In the genomic region with DNA sequence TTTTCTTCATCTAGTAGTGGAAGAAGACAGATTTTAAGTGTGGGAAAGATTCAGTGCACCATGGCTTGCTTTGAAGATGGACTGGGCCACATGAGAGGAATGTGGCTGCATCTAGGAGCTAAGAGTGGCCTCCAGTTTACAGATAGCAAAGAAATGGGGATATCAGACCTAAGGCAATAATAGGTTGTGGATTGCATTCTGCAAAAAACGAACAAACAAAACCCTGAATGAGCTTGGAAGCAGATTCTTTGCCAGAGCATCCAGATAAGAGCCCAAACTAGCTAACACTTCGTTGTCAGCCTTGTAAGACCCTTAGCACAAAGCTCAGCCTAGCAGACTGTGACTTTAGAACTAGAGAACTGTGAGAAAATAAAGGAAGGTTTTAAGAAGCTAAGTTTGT, we compare ENCODE assay signal across 30 cellular contexts.
"Had no signal": no experiment of that assay in that cellular context is flagged by ENCODE, and none has a peak within 500 bp of the region (broad histone marks: within the 10 kb centered on the region; RNA-seq: fewer than 3 reads in every experiment).

No MANE protein-coding gene starts in this region.

- DNase-seq: activated CD4-positive, alpha-beta memory T cell treated with anti-CD3 and anti-CD28 coated beads for 36 hours; activated CD4-positive, alpha-beta T cell treated with anti-CD3 and anti-CD28 coated beads for 36 hours; activated CD4-positive, alpha-beta T cell treated with anti-CD3 and anti-CD28 coated beads, Interleukin-2, amount 10 ng/mL, durations not matched to agents 24 days and 14 days; activated CD4-positive, CD25-positive, alpha-beta regulatory T cell; activated CD4-positive, CD25-positive, alpha-beta regulatory T cell treated with anti-CD3 and anti-CD28 coated beads, Interleukin-2, amount 50 U/mL, for 72 hours; activated CD8-positive, alpha-beta memory T cell treated with anti-CD3 and anti-CD28 coated beads, Interleukin-2, amount 10 ng/mL, durations not matched to agents 7 days and 5 days; activated CD8-positive, alpha-beta memory T cell treated with anti-CD3 and anti-CD28 coated beads, Interleukin-2, amount 50 U/mL, for 4 hours; activated CD8-positive, alpha-beta T cell treated with anti-CD3 and anti-CD28 coated beads, Interleukin-2, amount 10 ng/mL, durations not matched to agents 7 days and 5 days; activated effector memory CD4-positive, alpha-beta T cell treated with Interleukin-2 at 50 U/mL for 16 hours; activated gamma-delta T cell treated with Interleukin-2 at 50 U/mL for 16 hours; activated naive CD4-positive, alpha-beta T cell treated with Interleukin-2 at 50 U/mL for 16 hours; activated naive CD8-positive, alpha-beta T cell treated with anti-CD3 and anti-CD28 coated beads, Interleukin-2, amount 10 ng/mL, durations not matched to agents 7 days and 5 days; activated T-cell treated with anti-CD3 and anti-CD28 coated beads, Interleukin-2, amount 50 U/mL, for 24 hours; central memory CD4-positive, alpha-beta T cell; cerebellar nuclear complex; colonic mucosa; effector CD8-positive, alpha-beta T cell; esophagus squamous epithelium; head of caudate nucleus; T-helper 1 cell; T-helper 17 cell; T1000; WERI-Rb-1 had no signal

- H3K27ac ChIP-seq: ascending aorta, breast epithelium, cardiac muscle cell, colonic mucosa, epithelial cell of prostate, esophagus squamous epithelium, WERI-Rb-1 had no signal

- H3K4me3 ChIP-seq: ascending aorta, breast epithelium, cardiac muscle cell, colonic mucosa, esophagus squamous epithelium had no signal

- FAIRE-seq: frontal cortex had no signal

- H3K36me3 ChIP-seq: breast epithelium, cardiac muscle cell, colonic mucosa, WERI-Rb-1 had no signal

- H3K9me3 ChIP-seq: ascending aorta, breast epithelium, colonic mucosa, esophagus squamous epithelium had no signal

- H3K27me3 ChIP-seq: ascending aorta, breast epithelium, cardiac muscle cell, colonic mucosa, esophagus squamous epithelium had no signal

- H3K4me1 ChIP-seq: ascending aorta, breast epithelium, colonic mucosa had no signal

- ATAC-seq: activated CD4-positive, alpha-beta T cell treated with anti-CD3 and anti-CD28 coated beads for 36 hours; activated CD8-positive, alpha-beta memory T cell treated with anti-CD3 and anti-CD28 coated beads, Interleukin-2, amount 10 ng/mL, durations not matched to agents 7 days and 5 days; activated CD8-positive, alpha-beta T cell treated with anti-CD3 and anti-CD28 coated beads, Interleukin-2, amount 10 ng/mL, durations not matched to agents 7 days and 5 days; activated naive CD4-positive, alpha-beta T cell treated with anti-CD3 and anti-CD28 coated beads, Interleukin-2, amount 50 U/mL, for 72 hours; activated T-helper 17 cell treated with anti-CD3 and anti-CD28 coated beads, Interleukin-2, amount 50 U/mL, for 72 hours; T-helper 17 cell had no signal
